Comparison of ENCODE assay signal across 25 cellular contexts in the genomic region with DNA sequence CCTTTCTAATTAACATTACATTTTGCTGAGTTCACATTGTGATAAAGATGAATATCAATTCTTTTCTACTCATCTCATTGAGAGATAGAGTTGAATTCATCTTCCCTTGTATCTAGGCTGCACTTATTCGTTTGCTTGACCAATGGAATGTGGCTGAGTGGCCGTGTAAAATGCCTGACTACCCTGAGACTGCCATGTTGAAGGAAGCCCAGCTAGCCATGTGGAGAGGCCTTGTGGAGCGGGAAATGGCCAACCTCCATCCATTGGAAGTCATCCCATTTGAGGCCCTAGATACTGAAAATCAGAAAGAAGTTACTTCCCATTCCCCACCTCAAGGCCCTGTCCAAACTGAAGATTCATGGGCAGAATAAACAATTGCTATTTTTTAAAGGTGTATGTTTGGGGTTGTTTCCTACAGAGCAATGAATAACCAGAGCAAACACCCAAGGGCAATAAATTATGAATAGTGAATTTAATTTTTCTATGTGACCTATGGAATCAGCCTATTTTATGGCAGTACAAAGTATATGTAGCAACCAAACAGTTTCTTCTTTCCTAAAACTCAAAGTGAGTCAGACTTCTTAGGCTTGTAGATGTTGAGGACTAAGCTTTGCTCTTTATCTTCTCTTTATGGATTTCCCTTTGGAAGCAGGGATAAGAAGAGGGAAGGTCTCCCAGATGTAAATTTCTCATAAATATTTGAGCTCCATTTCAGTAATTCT.
"Had no signal": no experiment of that assay in that cellular context is flagged by ENCODE, and none has a peak within 500 bp of the region (broad histone marks: within the 10 kb centered on the region; RNA-seq: fewer than 3 reads in every experiment).

No MANE protein-coding gene starts in this region.

- H3K4me2 ChIP-seq: KMS-11, SK-N-SH had no signal

- H3K36me3 Mint-ChIP-seq: IgD-negative memory B cell had no signal

- H3K4me1 Mint-ChIP-seq: IgD-negative memory B cell had no signal

- H3K9me2 ChIP-seq: SK-N-SH had no signal

- H3K9me3 ChIP-seq: SK-N-SH had no signal

- H3K27ac Mint-ChIP-seq: IgD-negative memory B cell had no signal

- H3K27me3 Mint-ChIP-seq: IgD-negative memory B cell had no signal

- FAIRE-seq: HTR-8/SVneo, K562, RCC 7860 had no signal

- ATAC-seq: K562 had no signal

- H3K4me3 ChIP-seq: K562 had no signal

- H3K4me3 Mint-ChIP-seq: IgD-negative memory B cell had no signal

- DNase-seq: Kasumi-1, MV-4-11, NCI-H1048, NCI-H1105, NCI-H1417, NCI-H1436 treated with DMSO at 0.1 percent for 48 hours, NCI-H1694 treated with DMSO at 0.1 percent for 48 hours, NCI-H1930, NCI-H2081 treated with DMSO at 0.1 percent for 48 hours, NCI-H2171, NCI-H226, NCI-H446, NCI-H510A, NCI-H524 treated with DMSO at 0.1 percent for 48 hours, NCI-H69, NCI-H774, RPMI8226, SHP77, SK-N-SH, SW 1271 had no signal

- H3K27ac ChIP-seq: KMS-11 had no signal
